In genomic region chr3:189839576-189839975, GRCh38 we compare ENCODE assay signal across 1 cellular context.
TF ChIP-seq lines count a peak whose summit lies in the region.

No MANE protein-coding gene starts in this region.

TF ChIP-seq in K562, 482 proteins besides CTCF, POLR2A, EP300 and RAD21 (continued from another document):
- no peak for TF ChIP-seq CC2D1A (IDR thresholded peaks at IDR 0.05)
- TF ChIP-seq SAFB2 (IDR thresholded peaks at IDR 0.05; ENCODE audit: borderline replicate concordance, low read depth, low read length, severe bottlenecking) = no peak
- TF ChIP-seq KAT8 (IDR thresholded peaks at IDR 0.05; ENCODE audit: low read depth) = no peak
- TF ChIP-seq DLX4 (CRISPR knock-in tag; IDR thresholded peaks at IDR 0.05) = no peak
- no peak for TF ChIP-seq ZNF174 (CRISPR knock-in tag; IDR thresholded peaks at IDR 0.05)
- TF ChIP-seq SAP30 (IDR thresholded peaks at IDR 0.05; ENCODE audit: borderline replicate concordance, insufficient read depth, low read depth, low read length, poor library complexity, severe bottlenecking) = no peak
- no peak for TF ChIP-seq ARID3A (IDR thresholded peaks at IDR 0.05; ENCODE audit: borderline replicate concordance, low read depth, low read length)
- no peak for TF ChIP-seq CEBPG (CRISPR knock-in tag; IDR thresholded peaks at IDR 0.05)
- TF ChIP-seq CEBPG (tag; conservative IDR thresholded peaks at IDR 0.05 in 1 of 2, IDR thresholded peaks at IDR 0.05 in 1 of 2) = peak in 1 of 2 experiments; percentile 64; a peak in 2 of 4 replicates
- TF ChIP-seq CEBPZ (IDR thresholded peaks at IDR 0.05; ENCODE audit: borderline replicate concordance, low read depth, low read length) = no peak
- no peak for TF ChIP-seq KAT2B (IDR thresholded peaks at IDR 0.05; ENCODE audit: low read depth, low read length)
- no peak for TF ChIP-seq RBM17 (IDR thresholded peaks at IDR 0.05; ENCODE audit: borderline replicate concordance, low read depth, low read length)
- no peak for TF ChIP-seq ARID2 (IDR thresholded peaks at IDR 0.05)
- TF ChIP-seq THRB (CRISPR knock-in tag; conservative IDR thresholded peaks at IDR 0.05) = no peak
- no peak for TF ChIP-seq MTA2 (IDR thresholded peaks at IDR 0.05; ENCODE audit: low read depth)
- no peak for TF ChIP-seq RNF2 (IDR thresholded peaks at IDR 0.05)
- TF ChIP-seq MGA (IDR thresholded peaks at IDR 0.05) = no peak
- TF ChIP-seq HDAC3 (IDR thresholded peaks at IDR 0.05; ENCODE audit: borderline replicate concordance, partially characterized antibody) = no peak
- no peak for TF ChIP-seq PML (IDR thresholded peaks at IDR 0.05; ENCODE audit: low read length)
- no peak for TF ChIP-seq HDAC2 (IDR thresholded peaks at IDR 0.05)
- TF ChIP-seq TEAD2 (tag; IDR thresholded peaks at IDR 0.05) = no peak
- TF ChIP-seq SMAD4 (CRISPR knock-in tag; conservative IDR thresholded peaks at IDR 0.05) = no peak
- 0 out of 2 replicates have a peak, but pooled peaks have one; percentile 36 for TF ChIP-seq CEBPB (tag; IDR thresholded peaks at IDR 0.05)
- no peak for TF ChIP-seq ZHX1 (conservative IDR thresholded peaks at IDR 0.05; ENCODE audit: low read length)
